22 cellular contexts compared by ENCODE assay signal in the genomic region with DNA sequence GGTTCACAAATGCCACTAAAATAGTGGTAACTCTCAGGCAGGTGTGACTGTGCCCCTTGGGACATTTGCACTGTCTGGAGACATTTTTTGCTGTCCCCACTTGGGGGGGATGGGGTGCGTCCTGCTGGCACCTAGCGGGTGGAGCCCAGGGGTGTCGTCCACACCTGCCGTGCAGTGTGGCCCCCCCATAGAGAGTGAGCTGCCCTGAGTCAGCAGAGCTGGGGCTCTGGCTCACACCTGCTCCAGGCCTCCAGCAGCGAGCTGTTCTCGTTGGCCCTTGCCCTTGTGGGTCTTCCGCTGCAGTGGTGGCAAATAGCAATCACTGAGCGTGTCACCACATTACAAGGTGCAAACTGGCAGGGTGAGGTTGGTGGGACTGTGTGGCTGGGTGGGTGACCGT.
DNase-seq lines count a peak whose midpoint lies in the region; ATAC-seq lines count a peak whose summit lies in the region.
"Had no signal": no experiment of that assay in that cellular context is flagged by ENCODE, and none has a peak within 500 bp of the region (broad histone marks: within the 10 kb centered on the region; RNA-seq: fewer than 3 reads in every experiment).

No MANE protein-coding gene starts in this region.

- H3K36me3 Mint-ChIP-seq in activated naive CD8-positive, alpha-beta T cell treated with anti-CD3 and anti-CD28 coated beads for 36 hours: no peaks in the 10 kb centered on the region
- H3K36me3 Mint-ChIP-seq in activated naive CD8-positive, alpha-beta T cell treated with anti-CD3 and anti-CD28 coated beads, Interleukin-2, amount 50 U/mL, for 24 hours (ENCODE audit: low read depth): no peaks in the 10 kb centered on the region
- peaks cover 6% of the 10 kb centered on the region for H3K36me3 Mint-ChIP-seq in dendritic cell treated with granulocyte-macrophage colony-stimulating factor and Interleukin-4, amounts not matched to agents 40 ng/mL and 50 ng/mL, for 4 days (ENCODE audit: low read depth)
- peaks cover 12% of the 10 kb centered on the region for H3K36me3 Mint-ChIP-seq in stimulated activated memory B cell treated with anti-CD40 and anti-IgM and Interleukin-4, amounts not matched to agents 10 μg/mL and 1 μg/mL and 100 μg/mL, for 72 hours
- H3K36me3 Mint-ChIP-seq: natural killer cell treated with Interleukin-12 subunit alpha and Interleukin-12 subunit beta and Interleukin-15 and Interleukin-18, amount 100 ng/mL, for 72 hours had no signal

- DNase-seq in activated naive CD8-positive, alpha-beta T cell treated with anti-CD3 and anti-CD28 coated beads for 36 hours: no peak
- no peak for DNase-seq in activated naive CD8-positive, alpha-beta T cell treated with anti-CD3 and anti-CD28 coated beads, Interleukin-2, amount 50 U/mL, for 24 hours
- DNase-seq in NCI-H146 (lab: John Stamatoyannopoulos, UW) (peak; percentile 66), NCI-H2029 treated with DMSO at 0.1 percent for 48 hours (lab: John Stamatoyannopoulos, UW) (no peak)
- DNase-seq: activated CD4-positive, alpha-beta memory T cell treated with anti-CD3 and anti-CD28 coated beads, Interleukin-2, amount 10 ng/mL, durations not matched to agents 7 days and 5 days; activated effector memory CD4-positive, alpha-beta T cell treated with anti-CD3 and anti-CD28 coated beads, Interleukin-2, amount 50 U/mL, for 16 hours; brain microvascular endothelial cell; colonic mucosa; glutamatergic neuron; Kasumi-1; NCI-H2081 treated with DMSO at 0.1 percent for 48 hours; NCI-H524; right lobe of liver; RPMI8226; SK-N-SH; stimulated activated CD8-positive, alpha-beta memory T cell treated with anti-CD3 and anti-CD28 coated beads, Interleukin-4, amount 100 ng/mL, for 48 hours; upper lobe of right lung had no signal

- H3K27ac Mint-ChIP-seq in activated naive CD8-positive, alpha-beta T cell treated with anti-CD3 and anti-CD28 coated beads for 36 hours: no peak overlapping the region
- no peak overlapping the region for H3K27ac Mint-ChIP-seq in activated naive CD8-positive, alpha-beta T cell treated with anti-CD3 and anti-CD28 coated beads, Interleukin-2, amount 50 U/mL, for 24 hours
- peak overlapping the region; percentile 79 for H3K27ac Mint-ChIP-seq in dendritic cell treated with granulocyte-macrophage colony-stimulating factor and Interleukin-4, amounts not matched to agents 40 ng/mL and 50 ng/mL, for 4 days
- H3K27ac Mint-ChIP-seq in stimulated activated memory B cell treated with anti-CD40 and anti-IgM and Interleukin-4, amounts not matched to agents 10 μg/mL and 1 μg/mL and 100 μg/mL, for 72 hours: peak overlapping the region; percentile 89
- H3K27ac Mint-ChIP-seq: activated CD4-positive, alpha-beta memory T cell treated with anti-CD3 and anti-CD28 coated beads, Interleukin-2, amount 10 ng/mL, durations not matched to agents 7 days and 5 days had no signal

- H3K4me1 Mint-ChIP-seq in activated naive CD8-positive, alpha-beta T cell treated with anti-CD3 and anti-CD28 coated beads for 36 hours: peaks cover 4% of the 10 kb centered on the region
- H3K4me1 Mint-ChIP-seq in activated naive CD8-positive, alpha-beta T cell treated with anti-CD3 and anti-CD28 coated beads, Interleukin-2, amount 50 U/mL, for 24 hours: peaks cover 20% of the 10 kb centered on the region
- H3K4me1 Mint-ChIP-seq in dendritic cell treated with granulocyte-macrophage colony-stimulating factor and Interleukin-4, amounts not matched to agents 40 ng/mL and 50 ng/mL, for 4 days (ENCODE audit: low read depth): peaks cover 17% of the 10 kb centered on the region
- peaks cover 26% of the 10 kb centered on the region for H3K4me1 Mint-ChIP-seq in stimulated activated memory B cell treated with anti-CD40 and anti-IgM and Interleukin-4, amounts not matched to agents 10 μg/mL and 1 μg/mL and 100 μg/mL, for 72 hours

- peak overlapping the region; percentile 22 for H3K4me3 Mint-ChIP-seq in activated naive CD8-positive, alpha-beta T cell treated with anti-CD3 and anti-CD28 coated beads for 36 hours
- no peak overlapping the region for H3K4me3 Mint-ChIP-seq in activated naive CD8-positive, alpha-beta T cell treated with anti-CD3 and anti-CD28 coated beads, Interleukin-2, amount 50 U/mL, for 24 hours
- H3K4me3 Mint-ChIP-seq in dendritic cell treated with granulocyte-macrophage colony-stimulating factor and Interleukin-4, amounts not matched to agents 40 ng/mL and 50 ng/mL, for 4 days: no peak overlapping the region
- H3K4me3 Mint-ChIP-seq in stimulated activated memory B cell treated with anti-CD40 and anti-IgM and Interleukin-4, amounts not matched to agents 10 μg/mL and 1 μg/mL and 100 μg/mL, for 72 hours: no peak overlapping the region
- H3K4me3 Mint-ChIP-seq: activated CD4-positive, alpha-beta memory T cell treated with anti-CD3 and anti-CD28 coated beads, Interleukin-2, amount 10 ng/mL, durations not matched to agents 7 days and 5 days; natural killer cell treated with Interleukin-12 subunit alpha and Interleukin-12 subunit beta and Interleukin-15 and Interleukin-18, amount 100 ng/mL, for 72 hours had no signal

- no peaks in the 10 kb centered on the region for H3K9me3 Mint-ChIP-seq in activated naive CD8-positive, alpha-beta T cell treated with anti-CD3 and anti-CD28 coated beads for 36 hours
- H3K9me3 Mint-ChIP-seq in activated naive CD8-positive, alpha-beta T cell treated with anti-CD3 and anti-CD28 coated beads, Interleukin-2, amount 50 U/mL, for 24 hours: no peaks in the 10 kb centered on the region
- H3K9me3 Mint-ChIP-seq in dendritic cell treated with granulocyte-macrophage colony-stimulating factor and Interleukin-4, amounts not matched to agents 40 ng/mL and 50 ng/mL, for 4 days: no peaks in the 10 kb centered on the region
- H3K9me3 Mint-ChIP-seq in stimulated activated memory B cell treated with anti-CD40 and anti-IgM and Interleukin-4, amounts not matched to agents 10 μg/mL and 1 μg/mL and 100 μg/mL, for 72 hours: no peaks in the 10 kb centered on the region
- H3K9me3 Mint-ChIP-seq: activated CD4-positive, alpha-beta memory T cell treated with anti-CD3 and anti-CD28 coated beads, Interleukin-2, amount 10 ng/mL, durations not matched to agents 7 days and 5 days; natural killer cell treated with Interleukin-12 subunit alpha and Interleukin-12 subunit beta and Interleukin-15 and Interleukin-18, amount 100 ng/mL, for 72 hours had no signal

- intact Hi-C loops in dendritic cell treated with granulocyte-macrophage colony-stimulating factor and Interleukin-4, amounts not matched to agents 40 ng/mL and 50 ng/mL, for 4 days (cut with micrococcal nuclease): no loop called here

- ATAC-seq in activated naive CD8-positive, alpha-beta T cell treated with anti-CD3 and anti-CD28 coated beads, Interleukin-2, amount 50 U/mL, for 24 hours: no peak
- ATAC-seq in stimulated activated memory B cell treated with anti-CD40 and anti-IgM and Interleukin-4, amounts not matched to agents 10 μg/mL and 1 μg/mL and 100 μg/mL, for 72 hours: peak; percentile 45
- ATAC-seq in HG03460 (IDR thresholded peaks at IDR 0.05; ENCODE audit: unreplicated experiment) (no peak), GM18907 (IDR thresholded peaks at IDR 0.05; ENCODE audit: unreplicated experiment) (no peak)
- ATAC-seq: upper lobe of right lung had no signal

- H3K27me3 Mint-ChIP-seq in activated naive CD8-positive, alpha-beta T cell treated with anti-CD3 and anti-CD28 coated beads for 36 hours: no peaks in the 10 kb centered on the region
- H3K27me3 Mint-ChIP-seq in activated naive CD8-positive, alpha-beta T cell treated with anti-CD3 and anti-CD28 coated beads, Interleukin-2, amount 50 U/mL, for 24 hours: no peaks in the 10 kb centered on the region
- no peaks in the 10 kb centered on the region for H3K27me3 Mint-ChIP-seq in dendritic cell treated with granulocyte-macrophage colony-stimulating factor and Interleukin-4, amounts not matched to agents 40 ng/mL and 50 ng/mL, for 4 days
- no peaks in the 10 kb centered on the region for H3K27me3 Mint-ChIP-seq in stimulated activated memory B cell treated with anti-CD40 and anti-IgM and Interleukin-4, amounts not matched to agents 10 μg/mL and 1 μg/mL and 100 μg/mL, for 72 hours
- H3K27me3 Mint-ChIP-seq: activated CD4-positive, alpha-beta memory T cell treated with anti-CD3 and anti-CD28 coated beads, Interleukin-2, amount 10 ng/mL, durations not matched to agents 7 days and 5 days; natural killer cell treated with Interleukin-12 subunit alpha and Interleukin-12 subunit beta and Interleukin-15 and Interleukin-18, amount 100 ng/mL, for 72 hours had no signal

Comparison
In these comparisons a context has a peak if more than half of its experiments do, and no peak if none do; other contexts are left out.
1. H3K27ac Mint-ChIP-seq: peak in dendritic cell treated with granulocyte-macrophage colony-stimulating factor and Interleukin-4, amounts not matched to agents 40 ng/mL and 50 ng/mL, for 4 days (single experiment) and stimulated activated memory B cell treated with anti-CD40 and anti-IgM and Interleukin-4, amounts not matched to agents 10 μg/mL and 1 μg/mL and 100 μg/mL, for 72 hours (single experiment); none in activated naive CD8-positive, alpha-beta T cell treated with anti-CD3 and anti-CD28 coated beads for 36 hours (single experiment) and activated naive CD8-positive, alpha-beta T cell treated with anti-CD3 and anti-CD28 coated beads, Interleukin-2, amount 50 U/mL, for 24 hours (single experiment).